9 cellular contexts compared by ENCODE assay signal in the genomic region with DNA sequence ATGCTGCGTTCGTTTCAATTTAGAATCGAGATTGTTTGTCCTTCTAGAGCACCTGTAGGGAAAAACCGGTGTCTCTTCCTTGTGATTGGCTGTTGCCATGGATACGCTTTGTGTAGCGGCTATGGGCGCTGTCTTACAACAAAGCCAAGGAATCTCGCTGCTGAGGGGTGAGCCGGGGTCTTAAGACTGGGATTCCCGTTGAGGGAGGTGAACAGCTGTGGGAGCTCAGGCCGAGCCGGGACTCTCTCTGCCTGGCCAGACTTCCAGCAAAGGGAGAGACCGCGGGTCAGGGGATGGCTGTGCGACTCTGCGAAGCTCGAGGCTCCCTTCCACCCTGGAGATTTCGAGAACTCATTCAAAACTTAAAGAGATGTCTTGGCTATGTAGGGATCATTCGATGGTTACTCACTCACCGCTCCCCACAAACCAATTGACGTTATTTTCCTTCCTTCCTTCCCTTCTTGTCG. TPM values are rescaled to one million over a fixed set of nuclear protein-coding genes. Genes with fewer than 3 reads are reported as not detected.
A peak's percentile ranks its signal among the peaks of the same experiment; 100 is the strongest.
DNase-seq lines count a peak whose midpoint lies in the region; ATAC-seq and TF ChIP-seq lines count a peak whose summit lies in the region.
"Had no signal": no experiment of that assay in that cellular context is flagged by ENCODE, and none has a peak within 500 bp of the region (broad histone marks: within the 10 kb centered on the region; RNA-seq: fewer than 3 reads in every experiment).

A gene with protein sequence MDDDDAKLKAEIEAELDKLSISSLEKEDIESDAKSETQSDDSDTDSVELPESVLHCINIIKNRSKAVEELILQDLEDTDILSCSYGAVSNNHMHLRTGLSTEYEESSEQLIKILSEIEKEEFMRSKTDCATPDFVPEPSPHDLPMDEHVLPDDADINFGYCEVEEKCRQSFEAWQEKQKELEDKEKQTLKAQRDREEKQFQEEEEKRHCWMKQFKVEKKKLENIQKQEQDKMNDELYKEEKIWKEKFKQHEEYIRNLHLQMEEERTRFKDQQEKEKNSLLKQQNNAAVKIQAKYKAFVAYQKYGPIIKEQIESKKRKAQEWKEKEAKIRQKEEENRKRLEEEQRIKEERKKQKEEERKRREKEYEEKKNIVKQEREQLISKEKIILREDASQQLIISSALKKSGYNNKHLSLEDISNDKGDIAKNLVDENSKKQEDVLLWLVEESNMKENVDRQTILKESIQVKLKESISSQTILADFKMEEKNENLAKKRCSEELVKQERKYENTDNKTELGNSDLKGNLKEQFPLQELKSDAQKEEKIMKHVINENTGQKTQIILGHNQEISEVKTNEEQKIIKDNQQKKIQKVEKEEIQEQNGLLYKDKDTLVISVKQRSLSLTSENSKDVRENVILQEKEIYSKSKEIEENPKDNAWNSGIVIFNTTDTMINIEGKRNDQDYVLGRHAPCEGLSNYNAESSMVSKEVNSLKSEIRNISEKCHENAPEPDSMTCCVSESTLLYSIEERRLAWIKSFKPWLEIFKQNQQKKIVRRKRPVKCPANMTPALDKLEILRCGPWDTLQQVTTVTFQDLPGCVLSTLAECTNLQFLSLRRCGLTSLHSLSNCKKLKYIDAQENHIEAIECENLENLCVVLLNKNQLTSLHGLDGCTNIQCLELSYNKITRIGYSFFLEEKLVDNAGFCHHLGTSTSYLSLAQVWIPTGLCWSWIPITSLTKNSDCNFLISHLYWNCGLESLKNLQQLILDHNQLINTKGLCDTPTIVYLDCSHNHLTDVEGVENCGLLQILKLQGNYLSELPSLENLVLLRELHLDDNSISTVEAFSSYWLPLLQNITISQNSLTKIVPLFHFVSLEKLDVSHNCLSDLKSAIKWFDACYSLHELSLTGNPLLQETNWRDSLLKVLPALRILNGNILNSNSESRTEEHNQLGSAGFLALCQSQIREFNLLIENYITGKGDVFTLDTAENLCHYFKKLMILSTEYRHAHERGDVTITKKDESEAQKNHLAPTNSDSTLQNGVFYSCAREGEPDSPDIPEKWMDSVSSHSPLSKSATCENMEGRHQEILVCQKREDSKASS (N-terminal part only) (plus strand): TSS at position 111 of the 467 bp plus-strand sequence. CDS start 1,826 bp downstream, outside the sequence.
A gene (minus strand): TSS at position 37 of the 467 bp plus-strand sequence. CDS start 6,331 bp downstream, outside the sequence.

- POLR2A ChIA-PET in activated naive CD8-positive, alpha-beta T cell treated with anti-CD3 and anti-CD28 coated beads, Interleukin-2, amount 10 ng/mL, durations not matched to agents 7 days and 5 days (lab: Charles Lee): no interaction called here

- DNase-seq in Caki2 (ENCODE audit: low read depth) (peak; percentile 94), NCI-H774 (lab: John Stamatoyannopoulos, UW) (peak; percentile 94), Right ventricle myocardium superior (peak; percentile 44), omental fat pad (ENCODE audit: low spot score) (no peak), NOMO-1 treated with DMSO at 0.1 percent for 48 hours (lab: John Stamatoyannopoulos, UW; ENCODE audit: unreplicated experiment) (no peak)
- peak; percentile 36 for DNase-seq in activated naive CD8-positive, alpha-beta T cell treated with anti-CD3 and anti-CD28 coated beads, Interleukin-2, amount 10 ng/mL, durations not matched to agents 7 days and 5 days

- peaks cover 1% of the 10 kb centered on the region for H3K4me1 Mint-ChIP-seq in activated naive CD8-positive, alpha-beta T cell treated with anti-CD3 and anti-CD28 coated beads, Interleukin-2, amount 10 ng/mL, durations not matched to agents 7 days and 5 days

- in situ Hi-C loops in Caki2 (cut with HindIII; ENCODE audit: low pct_unique_long_range_greater_than_20kb, low sequenced_read_pairs): no loop called here

- intact Hi-C loops in Right ventricle myocardium superior (cut with DNase I): no loop called here

- H3K27me3 Mint-ChIP-seq in activated naive CD8-positive, alpha-beta T cell treated with anti-CD3 and anti-CD28 coated beads, Interleukin-2, amount 10 ng/mL, durations not matched to agents 7 days and 5 days: peaks cover 6% of the 10 kb centered on the region

- no peaks in the 10 kb centered on the region for H3K9me3 Mint-ChIP-seq in activated naive CD8-positive, alpha-beta T cell treated with anti-CD3 and anti-CD28 coated beads, Interleukin-2, amount 10 ng/mL, durations not matched to agents 7 days and 5 days

- H3K4me3 Mint-ChIP-seq in activated naive CD8-positive, alpha-beta T cell treated with anti-CD3 and anti-CD28 coated beads, Interleukin-2, amount 10 ng/mL, durations not matched to agents 7 days and 5 days: peak within 1 kb of the TSS; percentile 75

- TF ChIP-seq CTCF in omental fat pad (IDR thresholded peaks at IDR 0.05): no peak

- no peaks in the 10 kb centered on the region for H3K36me3 Mint-ChIP-seq in activated naive CD8-positive, alpha-beta T cell treated with anti-CD3 and anti-CD28 coated beads, Interleukin-2, amount 10 ng/mL, durations not matched to agents 7 days and 5 days

- H3K27ac Mint-ChIP-seq in activated naive CD8-positive, alpha-beta T cell treated with anti-CD3 and anti-CD28 coated beads, Interleukin-2, amount 10 ng/mL, durations not matched to agents 7 days and 5 days: no peak within 1 kb of the TSS

- ATAC-seq in GM19467 (IDR thresholded peaks at IDR 0.05; ENCODE audit: unreplicated experiment) (peak; percentile 96), HG03520 (IDR thresholded peaks at IDR 0.05; ENCODE audit: unreplicated experiment) (peak; percentile 96), Right ventricle myocardium superior (ENCODE audit: poor library complexity) (peak; percentile 98), omental fat pad (ENCODE audit: low FRiP score) (peak; percentile 86)
- peak; percentile 65 for ATAC-seq in activated naive CD8-positive, alpha-beta T cell treated with anti-CD3 and anti-CD28 coated beads, Interleukin-2, amount 10 ng/mL, durations not matched to agents 7 days and 5 days (ENCODE audit: low read depth)

RNA-seq across cellular contexts. Expression of the first gene that starts in this region (rescaled TPM):
- 3.2 and 29.0 TPM in 2 replicates for total RNA-seq in Caki2 (2014; rRNA removed; shearing (Covaris generic); ENCODE audit: low replicate concordance)
- total RNA-seq in activated naive CD8-positive, alpha-beta T cell treated with anti-CD3 and anti-CD28 coated beads, Interleukin-2, amount 10 ng/mL, durations not matched to agents 7 days and 5 days: not detected
- total RNA-seq in Right ventricle myocardium superior: 0.22 TPM
- 1 to 10 TPM in 1 of 4 donors, under 1 TPM in 1, not detected in 2; 0.13 to 1.4 TPM for total RNA-seq in omental fat pad
- total RNA-seq: T-helper 2 cell treated with Interferon-gamma antibody and Interleukin-4, amounts not matched to agents 100 ng/mL and 5 ng/mL, for 36 hours had no signal

RNA-seq across cellular contexts. Expression of the second gene that starts in this region (rescaled TPM):
- total RNA-seq in Caki2 (2014; rRNA removed; shearing (Covaris generic); ENCODE audit: low replicate concordance): not detected in 2 replicates
- total RNA-seq in activated naive CD8-positive, alpha-beta T cell treated with anti-CD3 and anti-CD28 coated beads, Interleukin-2, amount 10 ng/mL, durations not matched to agents 7 days and 5 days: not detected
- 0.27 TPM for total RNA-seq in Right ventricle myocardium superior
- total RNA-seq in omental fat pad: 1 to 10 TPM in 1 of 4 donors, not detected in 3; 2.7 TPM
- total RNA-seq: T-helper 2 cell treated with Interferon-gamma antibody and Interleukin-4, amounts not matched to agents 100 ng/mL and 5 ng/mL, for 36 hours had no signal

Comparison
In these comparisons a context has a peak if more than half of its experiments do, and no peak if none do; other contexts are left out.
1. Peak in DNase-seq and ATAC-seq in activated naive CD8-positive, alpha-beta T cell treated with anti-CD3 and anti-CD28 coated beads, Interleukin-2, amount 10 ng/mL, durations not matched to agents 7 days and 5 days; RNA of the genes that start here not detected or under 1 TPM.
2. Peak in DNase-seq and ATAC-seq in Right ventricle myocardium superior; RNA of the genes that start here not detected or under 1 TPM.
3. DNase-seq: peak in Caki2 (single experiment) and NCI-H774 (single experiment); none in omental fat pad (single experiment) and NOMO-1 treated with DMSO at 0.1 percent for 48 hours (single experiment).
4. Peak in every context shown above with its lines, with median percentiles within 50 percentile points of each other: ATAC-seq.